Comparison of ENCODE assay signal across 1 cellular context in the genomic region with DNA sequence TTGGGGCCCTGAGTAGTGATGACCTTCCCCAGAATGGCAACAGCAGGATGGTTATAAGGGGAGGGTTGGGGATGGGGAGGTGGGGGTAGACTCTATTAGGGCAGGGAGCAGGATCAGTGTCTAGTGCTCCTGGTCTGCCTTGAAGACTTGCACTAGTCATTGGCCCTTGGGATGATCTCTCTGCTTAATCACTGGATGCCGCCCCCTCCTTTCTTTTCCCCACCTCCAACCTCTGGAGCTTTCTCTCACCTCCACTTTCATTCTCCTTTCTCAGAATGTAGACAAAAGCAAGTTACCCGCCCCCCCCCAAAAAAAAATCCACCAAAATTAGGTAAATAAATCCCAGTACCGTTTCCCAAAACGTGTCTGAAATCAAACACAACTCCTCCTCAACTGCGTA.
TF ChIP-seq lines count a peak whose summit lies in the region.

No MANE protein-coding gene starts in this region.

TF ChIP-seq in H1, 55 proteins besides CTCF, POLR2A, EP300 and RAD21:
- TF ChIP-seq TAF1 (IDR thresholded peaks at IDR 0.05; ENCODE audit: low read depth, low read length) (no peak), NANOG (IDR thresholded peaks at IDR 0.05; ENCODE audit: insufficient read depth, low read depth, low read length, poor library complexity, severe bottlenecking) (no peak), BRCA1 (IDR thresholded peaks at IDR 0.05; ENCODE audit: low read depth, low read length) (no peak), TAF7 (optimal IDR thresholded peaks at IDR 0.05; ENCODE audit: borderline replicate concordance, low read depth, low read length) (no peak), PHF8 (conservative IDR thresholded peaks at IDR 0.05; ENCODE audit: low read depth, low read length) (no peak), SRF (IDR thresholded peaks at IDR 0.05; ENCODE audit: low read depth, low read length) (no peak)
